In the genomic region with DNA sequence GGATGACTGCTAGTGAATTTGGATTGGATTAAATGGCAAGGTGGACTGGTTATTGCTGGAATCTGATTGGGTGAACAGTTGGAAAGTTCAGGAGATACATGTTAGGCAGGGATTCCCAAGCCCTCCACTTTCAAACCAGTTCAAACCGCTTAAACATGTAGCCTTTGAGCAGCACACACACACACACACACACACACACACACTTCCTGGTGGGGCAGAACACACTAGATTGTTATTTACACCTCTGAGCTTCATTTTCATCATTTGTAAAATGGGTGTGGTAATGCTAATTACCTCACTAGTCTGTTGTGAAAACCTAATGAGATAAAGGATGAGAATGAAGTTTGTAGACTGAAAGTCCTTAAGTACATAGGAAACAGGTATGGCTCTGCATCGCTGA, we compare ENCODE assay signal across 15 cellular contexts. TPM values are rescaled to one million over a fixed set of nuclear protein-coding genes. Genes with fewer than 3 reads are reported as not detected.
"Had no signal": no experiment of that assay in that cellular context is flagged by ENCODE, and none has a peak within 500 bp of the region (broad histone marks: within the 10 kb centered on the region; RNA-seq: fewer than 3 reads in every experiment).

No MANE protein-coding gene starts in this region.

- H3K27me3 Mint-ChIP-seq: activated CD4-positive, alpha-beta T cell treated with anti-CD3 and anti-CD28 coated beads for 36 hours; activated CD8-positive, alpha-beta T cell treated with anti-CD3 and anti-CD28 coated beads for 36 hours; natural killer cell treated with Interleukin-12 subunit alpha and Interleukin-12 subunit beta and Interleukin-15 and Interleukin-18, amount 100 ng/mL, for 72 hours had no signal

- H3K9me3 ChIP-seq: colonic mucosa, ovary had no signal

- H3K27ac ChIP-seq: cardiac muscle cell, colonic mucosa, hepatocyte, VCaP had no signal

- H3K36me3 Mint-ChIP-seq: natural killer cell treated with Interleukin-12 subunit alpha and Interleukin-12 subunit beta and Interleukin-15 and Interleukin-18, amount 100 ng/mL, for 72 hours; stimulated activated effector memory CD8-positive, alpha-beta T cell treated with anti-CD3 and anti-CD28 coated beads, Interleukin-12 subunit alpha, Interleukin-12 subunit beta, amount 100 ng/mL, for 72 hours; type B pancreatic cell had no signal

- H3K27ac Mint-ChIP-seq: activated CD4-positive, alpha-beta T cell treated with anti-CD3 and anti-CD28 coated beads for 36 hours; activated CD8-positive, alpha-beta T cell treated with anti-CD3 and anti-CD28 coated beads for 36 hours; natural killer cell treated with Interleukin-12 subunit alpha and Interleukin-12 subunit beta and Interleukin-15 and Interleukin-18, amount 100 ng/mL, for 72 hours; stimulated activated effector memory CD8-positive, alpha-beta T cell treated with anti-CD3 and anti-CD28 coated beads, Interleukin-12 subunit alpha, Interleukin-12 subunit beta, amount 100 ng/mL, for 72 hours; type B pancreatic cell had no signal

- H3K4me1 ChIP-seq: colonic mucosa had no signal

- H3K4me1 Mint-ChIP-seq: activated CD4-positive, alpha-beta T cell treated with anti-CD3 and anti-CD28 coated beads for 36 hours had no signal

- DNase-seq: activated CD4-positive, alpha-beta T cell treated with anti-CD3 and anti-CD28 coated beads for 36 hours; activated CD8-positive, alpha-beta memory T cell treated with anti-CD3 and anti-CD28 coated beads, Interleukin-2, amount 50 U/mL, for 48 hours; activated CD8-positive, alpha-beta T cell treated with anti-CD3 and anti-CD28 coated beads for 36 hours; colonic mucosa; foreskin melanocyte; T1000 had no signal

- H3K4me3 ChIP-seq: cardiac muscle cell, colonic mucosa, hepatocyte, lung, ovary, skin epidermis had no signal

- H3K4me3 Mint-ChIP-seq: activated CD4-positive, alpha-beta T cell treated with anti-CD3 and anti-CD28 coated beads for 36 hours; activated CD8-positive, alpha-beta T cell treated with anti-CD3 and anti-CD28 coated beads for 36 hours; natural killer cell treated with Interleukin-12 subunit alpha and Interleukin-12 subunit beta and Interleukin-15 and Interleukin-18, amount 100 ng/mL, for 72 hours; stimulated activated effector memory CD8-positive, alpha-beta T cell treated with anti-CD3 and anti-CD28 coated beads, Interleukin-12 subunit alpha, Interleukin-12 subunit beta, amount 100 ng/mL, for 72 hours; type B pancreatic cell had no signal

- H3K27me3 ChIP-seq: cardiac muscle cell, colonic mucosa, hepatocyte, ovary had no signal

- H3K9me3 Mint-ChIP-seq: activated CD8-positive, alpha-beta T cell treated with anti-CD3 and anti-CD28 coated beads for 36 hours; natural killer cell treated with Interleukin-12 subunit alpha and Interleukin-12 subunit beta and Interleukin-15 and Interleukin-18, amount 100 ng/mL, for 72 hours; stimulated activated effector memory CD8-positive, alpha-beta T cell treated with anti-CD3 and anti-CD28 coated beads, Interleukin-12 subunit alpha, Interleukin-12 subunit beta, amount 100 ng/mL, for 72 hours; type B pancreatic cell had no signal

- H3K36me3 ChIP-seq: cardiac muscle cell, colonic mucosa, ovary had no signal

- ATAC-seq: activated CD4-positive, alpha-beta T cell treated with anti-CD3 and anti-CD28 coated beads for 36 hours; activated CD8-positive, alpha-beta T cell treated with anti-CD3 and anti-CD28 coated beads for 36 hours; natural killer cell treated with Interleukin-12 subunit alpha and Interleukin-12 subunit beta and Interleukin-15 and Interleukin-18, amount 100 ng/mL, for 72 hours; stimulated activated effector memory CD8-positive, alpha-beta T cell treated with anti-CD3 and anti-CD28 coated beads, Interleukin-12 subunit alpha, Interleukin-12 subunit beta, amount 100 ng/mL, for 72 hours had no signal

RNA-seq across cellular contexts. Expression of gene MYOZ3, which starts 6.9 kb away (rescaled TPM):
- total RNA-seq: natural killer cell treated with Interleukin-12 subunit alpha and Interleukin-12 subunit beta and Interleukin-15 and Interleukin-18, amount 100 ng/mL, for 72 hours had no signal
